ENCODE assay signal across 25 cellular contexts in genomic region chr21:41907496-41908258, GRCh38.
"Had no signal": no experiment of that assay in that cellular context is flagged by ENCODE, and none has a peak within 500 bp of the region (broad histone marks: within the 10 kb centered on the region; RNA-seq: fewer than 3 reads in every experiment).

No MANE protein-coding gene starts in this region.

- H3K4me2 ChIP-seq: hepatocyte had no signal

- H3K27ac ChIP-seq: heart right ventricle, hepatocyte, left ventricle myocardium inferior, lower lobe of right lung, ovary, prostate gland, spleen, tibial nerve, uterus had no signal

- H3K9me3 Mint-ChIP-seq: mesothelial cell of epicardium; naive B cell; natural killer cell; stimulated activated effector memory CD8-positive, alpha-beta T cell treated with anti-CD3 and anti-CD28 coated beads, Interleukin-12 subunit alpha, Interleukin-12 subunit beta, amount 100 ng/mL, for 72 hours; stimulated activated naive CD8-positive, alpha-beta T cell treated with anti-CD3 and anti-CD28 coated beads, Interleukin-15, amount 100 ng/mL, for 72 hours; type B pancreatic cell had no signal

- H3K4me1 Mint-ChIP-seq: mesothelial cell of epicardium; naive B cell; stimulated activated effector memory CD8-positive, alpha-beta T cell treated with anti-CD3 and anti-CD28 coated beads, Interleukin-12 subunit alpha, Interleukin-12 subunit beta, amount 100 ng/mL, for 72 hours had no signal

- H3K27me3 ChIP-seq: heart right ventricle, hepatocyte, ovary, spleen, tibial nerve, uterus had no signal

- H3K4me3 Mint-ChIP-seq: mesothelial cell of epicardium; naive B cell; natural killer cell; stimulated activated effector memory CD8-positive, alpha-beta T cell treated with anti-CD3 and anti-CD28 coated beads, Interleukin-12 subunit alpha, Interleukin-12 subunit beta, amount 100 ng/mL, for 72 hours; stimulated activated naive CD8-positive, alpha-beta T cell treated with anti-CD3 and anti-CD28 coated beads, Interleukin-15, amount 100 ng/mL, for 72 hours; type B pancreatic cell had no signal

- H2AFZ ChIP-seq: hepatocyte had no signal

- H3K4me1 ChIP-seq: heart right ventricle, left ventricle myocardium inferior, lower lobe of right lung, prostate gland, uterus had no signal

- H3K9me3 ChIP-seq: heart right ventricle, left ventricle myocardium inferior, lower lobe of right lung, ovary, prostate gland, spleen, tibial nerve, uterus had no signal

- FAIRE-seq: small intestine had no signal

- H3K36me3 Mint-ChIP-seq: natural killer cell had no signal

- DNase-seq: heart right ventricle; islet precursor cell; left ventricle myocardium inferior; lower lobe of right lung; mammary epithelial cell; mesendoderm; naive B cell; natural killer cell; retina; right cardiac atrium; small intestine; spleen; stimulated activated CD4-positive, alpha-beta T cell treated with anti-CD3 and anti-CD28 coated beads, Interleukin-4, amount 100 ng/mL, for 24 hours; stimulated activated naive CD4-positive, alpha-beta T cell treated with Interleukin-2 at 50 U/mL for 16 hours; stimulated activated naive CD8-positive, alpha-beta T cell treated with anti-CD3 and anti-CD28 coated beads, Interleukin-15, amount 100 ng/mL, for 72 hours; substantia nigra; uterus had no signal

- H3K4me3 ChIP-seq: heart right ventricle, hepatocyte, left ventricle myocardium inferior, lower lobe of right lung, ovary, prostate gland, spleen, tibial nerve, uterus had no signal

- ATAC-seq: heart right ventricle; lower lobe of right lung; sciatic nerve; stimulated activated effector memory CD8-positive, alpha-beta T cell treated with anti-CD3 and anti-CD28 coated beads, Interleukin-12 subunit alpha, Interleukin-12 subunit beta, amount 100 ng/mL, for 72 hours; stimulated activated naive CD8-positive, alpha-beta T cell treated with anti-CD3 and anti-CD28 coated beads, Interleukin-15, amount 100 ng/mL, for 72 hours had no signal

- H3K36me3 ChIP-seq: ovary, prostate gland, uterus had no signal

- H3K27ac Mint-ChIP-seq: mesothelial cell of epicardium; natural killer cell; stimulated activated effector memory CD8-positive, alpha-beta T cell treated with anti-CD3 and anti-CD28 coated beads, Interleukin-12 subunit alpha, Interleukin-12 subunit beta, amount 100 ng/mL, for 72 hours; type B pancreatic cell had no signal

- H3K79me2 ChIP-seq: hepatocyte had no signal

- H3K27me3 Mint-ChIP-seq: naive B cell; stimulated activated naive CD8-positive, alpha-beta T cell treated with anti-CD3 and anti-CD28 coated beads, Interleukin-15, amount 100 ng/mL, for 72 hours; type B pancreatic cell had no signal
